ENCODE assay signal across 28 cellular contexts in the genomic region with DNA sequence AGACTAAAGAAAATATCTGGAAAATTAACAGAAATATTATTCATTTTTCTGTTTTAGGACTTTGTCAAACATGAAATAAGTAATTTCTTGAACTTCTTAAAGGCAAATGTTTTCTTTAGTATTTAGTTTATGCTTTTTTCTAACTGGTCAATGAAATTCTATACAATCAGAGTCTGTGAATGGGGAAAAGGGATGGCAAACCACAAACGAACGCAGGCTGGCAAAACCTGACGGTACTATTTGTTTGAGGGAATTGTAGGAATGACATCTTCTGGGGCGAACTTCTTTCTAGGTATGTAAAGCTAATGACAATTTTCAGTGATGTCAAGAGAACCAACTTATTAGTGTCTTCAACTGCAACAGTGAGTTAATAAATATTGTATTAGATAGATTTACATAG.
"Had no signal": no experiment of that assay in that cellular context is flagged by ENCODE, and none has a peak within 500 bp of the region (broad histone marks: within the 10 kb centered on the region; RNA-seq: fewer than 3 reads in every experiment).

No MANE protein-coding gene starts in this region.

- H3K4me3 Mint-ChIP-seq: activated CD4-positive, alpha-beta memory T cell treated with anti-CD3 and anti-CD28 coated beads, Interleukin-2, amount 10 ng/mL, durations not matched to agents 7 days and 5 days; activated CD4-positive, alpha-beta T cell treated with anti-CD3 and anti-CD28 coated beads, Interleukin-2, amount 10 ng/mL, durations not matched to agents 7 days and 5 days; activated T-cell treated with anti-CD3 and anti-CD28 coated beads, Interleukin-2, amount 50 U/mL, for 4 hours; naive thymus-derived CD8-positive, alpha-beta T cell; neural crest cell; stimulated activated effector memory CD8-positive, alpha-beta T cell treated with anti-CD3 and anti-CD28 coated beads, Interleukin-12 subunit alpha, Interleukin-12 subunit beta, amount 100 ng/mL, for 72 hours; stimulated activated naive CD8-positive, alpha-beta T cell treated with anti-CD3 and anti-CD28 coated beads, Interleukin-15, Interleukin-2, amounts not matched to agents 100 ng/mL and 50 ng/mL, for 24 hours; T-helper 1 cell treated with Interleukin-12 subunit alpha and Interleukin-12 subunit beta and Interleukin-4 antibody, amounts not matched to agents 30 μg/mL and 1 μg/mL, for 36 hours had no signal

- H3K36me3 ChIP-seq: colonic mucosa, thoracic aorta, vagina had no signal

- DNase-seq: activated CD4-positive, alpha-beta memory T cell treated with anti-CD3 and anti-CD28 coated beads, Interleukin-2, amount 10 ng/mL, durations not matched to agents 7 days and 5 days; activated CD4-positive, alpha-beta T cell treated with anti-CD3 and anti-CD28 coated beads for 1 hour; activated CD4-positive, alpha-beta T cell treated with anti-CD3 and anti-CD28 coated beads, Interleukin-2, amount 10 ng/mL, durations not matched to agents 7 days and 5 days; activated naive CD4-positive, alpha-beta T cell; activated T-cell treated with anti-CD3 and anti-CD28 coated beads, Interleukin-2, amount 50 U/mL, for 4 hours; body of pancreas; colonic mucosa; effector CD8-positive, alpha-beta T cell; erythroblast; head of caudate nucleus; naive thymus-derived CD8-positive, alpha-beta T cell; occipital lobe; posterior cingulate gyrus; right lobe of liver; stimulated activated CD4-positive, alpha-beta T cell treated with anti-CD3 and anti-CD28 coated beads, Interleukin-12 subunit alpha, Interleukin-12 subunit beta, amount 100 ng/mL, for 4 hours; stimulated activated CD4-positive, alpha-beta T cell treated with anti-CD3 and anti-CD28 coated beads, Interleukin-4, amount 100 ng/mL, for 24 hours; SW 1271; T1000; upper lobe of left lung had no signal

- H3K27ac Mint-ChIP-seq: activated CD4-positive, alpha-beta memory T cell treated with anti-CD3 and anti-CD28 coated beads, Interleukin-2, amount 10 ng/mL, durations not matched to agents 7 days and 5 days; activated CD4-positive, alpha-beta T cell treated with anti-CD3 and anti-CD28 coated beads, Interleukin-2, amount 10 ng/mL, durations not matched to agents 7 days and 5 days; activated naive CD4-positive, alpha-beta T cell treated with anti-CD3 and anti-CD28 coated beads, Interleukin-2, amount 50 U/mL, for 72 hours; activated T-helper 2 cell treated with anti-CD3 and anti-CD28 coated beads, Interferon-gamma antibody, Interleukin-2, Interleukin-4, amounts not matched to agents 10 μg/mL and 5 μg/mL and 100 μg/mL, durations not matched to agents 14 hours and 24 hours and 36 hours; naive thymus-derived CD8-positive, alpha-beta T cell; stimulated activated effector memory CD8-positive, alpha-beta T cell treated with anti-CD3 and anti-CD28 coated beads, Interleukin-12 subunit alpha, Interleukin-12 subunit beta, amount 100 ng/mL, for 72 hours; stimulated activated naive CD8-positive, alpha-beta T cell treated with anti-CD3 and anti-CD28 coated beads, Interleukin-15, Interleukin-2, amounts not matched to agents 100 ng/mL and 50 ng/mL, for 24 hours; T-helper 1 cell treated with Interleukin-12 subunit alpha and Interleukin-12 subunit beta and Interleukin-4 antibody, amounts not matched to agents 30 μg/mL and 1 μg/mL, for 36 hours had no signal

- H3K4me3 ChIP-seq: body of pancreas, colonic mucosa, gastroesophageal sphincter, right lobe of liver, thoracic aorta, upper lobe of left lung, vagina had no signal

- H3K4me1 ChIP-seq: body of pancreas, colonic mucosa, right lobe of liver had no signal

- H3K9me3 ChIP-seq: body of pancreas, colonic mucosa, gastroesophageal sphincter, right lobe of liver, thoracic aorta, upper lobe of left lung, vagina had no signal

- H3K27ac ChIP-seq: body of pancreas, colonic mucosa, right lobe of liver, upper lobe of left lung, vagina had no signal

- H3K27me3 ChIP-seq: body of pancreas, colonic mucosa, gastroesophageal sphincter, right lobe of liver, upper lobe of left lung, vagina had no signal

- ATAC-seq: activated naive CD4-positive, alpha-beta T cell treated with anti-CD3 and anti-CD28 coated beads, Interleukin-2, amount 50 U/mL, for 72 hours; activated T-cell treated with anti-CD3 and anti-CD28 coated beads, Interleukin-2, amount 50 U/mL, for 4 hours; body of pancreas; naive thymus-derived CD8-positive, alpha-beta T cell; stimulated activated effector memory CD8-positive, alpha-beta T cell treated with anti-CD3 and anti-CD28 coated beads, Interleukin-12 subunit alpha, Interleukin-12 subunit beta, amount 100 ng/mL, for 72 hours had no signal

- H3K36me3 Mint-ChIP-seq: activated naive CD4-positive, alpha-beta T cell treated with anti-CD3 and anti-CD28 coated beads, Interleukin-2, amount 50 U/mL, for 72 hours; stimulated activated effector memory CD8-positive, alpha-beta T cell treated with anti-CD3 and anti-CD28 coated beads, Interleukin-12 subunit alpha, Interleukin-12 subunit beta, amount 100 ng/mL, for 72 hours had no signal

- H3K27me3 Mint-ChIP-seq: activated CD4-positive, alpha-beta memory T cell treated with anti-CD3 and anti-CD28 coated beads, Interleukin-2, amount 10 ng/mL, durations not matched to agents 7 days and 5 days; activated CD4-positive, alpha-beta T cell treated with anti-CD3 and anti-CD28 coated beads, Interleukin-2, amount 10 ng/mL, durations not matched to agents 7 days and 5 days had no signal

- H3K9me3 Mint-ChIP-seq: activated CD4-positive, alpha-beta memory T cell treated with anti-CD3 and anti-CD28 coated beads, Interleukin-2, amount 10 ng/mL, durations not matched to agents 7 days and 5 days; activated T-cell treated with anti-CD3 and anti-CD28 coated beads, Interleukin-2, amount 50 U/mL, for 4 hours; activated T-helper 2 cell treated with anti-CD3 and anti-CD28 coated beads, Interferon-gamma antibody, Interleukin-2, Interleukin-4, amounts not matched to agents 10 μg/mL and 5 μg/mL and 100 μg/mL, durations not matched to agents 14 hours and 24 hours and 36 hours; naive thymus-derived CD8-positive, alpha-beta T cell; neural crest cell; stimulated activated effector memory CD8-positive, alpha-beta T cell treated with anti-CD3 and anti-CD28 coated beads, Interleukin-12 subunit alpha, Interleukin-12 subunit beta, amount 100 ng/mL, for 72 hours; stimulated activated naive CD8-positive, alpha-beta T cell treated with anti-CD3 and anti-CD28 coated beads, Interleukin-15, Interleukin-2, amounts not matched to agents 100 ng/mL and 50 ng/mL, for 24 hours; T-helper 1 cell treated with Interleukin-12 subunit alpha and Interleukin-12 subunit beta and Interleukin-4 antibody, amounts not matched to agents 30 μg/mL and 1 μg/mL, for 36 hours had no signal
